Comparison of ENCODE assay signal across 8 cellular contexts in the genomic region with DNA sequence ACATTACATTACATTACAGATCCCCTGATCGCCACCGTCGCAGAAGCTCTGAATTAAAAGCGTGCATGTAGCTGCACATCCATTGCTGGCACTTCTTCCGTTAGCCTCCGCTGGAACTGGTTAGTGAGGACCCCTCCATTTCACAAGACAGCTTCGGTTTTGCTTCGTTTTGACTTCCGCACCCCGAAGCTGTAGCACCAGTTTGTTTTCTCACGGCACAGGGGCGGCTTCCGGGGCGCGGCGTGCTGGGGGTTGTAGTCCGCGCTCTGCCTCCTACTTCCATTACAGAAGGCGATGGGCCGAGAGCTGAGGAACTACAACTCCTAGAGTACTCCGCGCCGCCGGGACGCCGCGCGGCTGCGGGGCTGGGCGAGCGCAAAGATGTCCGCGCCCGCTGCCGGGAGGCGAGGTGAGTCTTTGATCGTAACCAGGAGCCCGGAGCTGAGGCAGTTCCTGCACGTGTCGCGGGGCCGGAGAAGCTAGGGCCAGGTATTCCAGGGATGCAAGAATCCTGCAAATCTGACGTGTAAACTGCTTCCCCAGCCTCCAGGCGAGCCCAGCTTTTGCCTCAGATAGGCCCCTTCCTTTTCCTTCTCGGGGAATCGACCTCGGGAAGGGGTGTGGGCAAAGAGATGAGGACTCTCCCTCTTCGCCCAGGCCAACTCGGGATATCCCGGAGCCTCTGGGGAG. TPM values are rescaled to one million over a fixed set of nuclear protein-coding genes. Genes with fewer than 3 reads are reported as not detected.
DNase-seq lines count a peak whose midpoint lies in the region; ATAC-seq lines count a peak whose summit lies in the region.

A gene (plus strand): TSS at position 352 of the 690 bp plus-strand sequence. CDS start 387 bp downstream, outside the sequence.

- no peak within 1 kb of the TSS for H2BK5ac ChIP-seq in mesendoderm (ENCODE audit: low read length)

- H2BK120ac ChIP-seq in mesendoderm (ENCODE audit: low read depth, low read length) = no peak within 1 kb of the TSS

- H3K27ac Mint-ChIP-seq in activated CD8-positive, alpha-beta memory T cell treated with anti-CD3 and anti-CD28 coated beads, Interleukin-2, amount 10 ng/mL, durations not matched to agents 7 days and 5 days = peak within 1 kb of the TSS; percentile 100

- peak within 1 kb of the TSS; percentile 99 for H3K56ac ChIP-seq in mesendoderm (ENCODE audit: low read length)

- CTCF ChIA-PET in activated CD8-positive, alpha-beta memory T cell treated with anti-CD3 and anti-CD28 coated beads, Interleukin-2, amount 10 ng/mL, durations not matched to agents 7 days and 5 days (lab: Charles Lee) = interaction anchor here (0.9 to 6.7 kb wide), 12 partner anchors 9 to 439 kb away, joined by 4 to 107 read pairs (median 6); a partner anchor contains a TSS

- H3K4me1 ChIP-seq in endocrine pancreas (ENCODE audit: control insufficient read depth, insufficient read depth, low read length) = peaks cover 11% of the 10 kb centered on the region
- H3K4me1 ChIP-seq in mesendoderm (ENCODE audit: control insufficient read depth, low read depth, low read length) = peaks cover 1% of the 10 kb centered on the region

- peak; percentile 98 for ATAC-seq in GM19468 (IDR thresholded peaks at IDR 0.05; ENCODE audit: extremely low read depth, unreplicated experiment)
- ATAC-seq in activated CD8-positive, alpha-beta memory T cell treated with anti-CD3 and anti-CD28 coated beads, Interleukin-2, amount 10 ng/mL, durations not matched to agents 7 days and 5 days = peak; percentile 99

- peak within 1 kb of the TSS; percentile 97 for H3K4me2 ChIP-seq in mesendoderm (ENCODE audit: low read length)

- peaks cover 35% of the 10 kb centered on the region for H3K36me3 Mint-ChIP-seq in activated CD8-positive, alpha-beta memory T cell treated with anti-CD3 and anti-CD28 coated beads, Interleukin-2, amount 10 ng/mL, durations not matched to agents 7 days and 5 days

- no peaks in the 10 kb centered on the region for H3K9me3 Mint-ChIP-seq in activated CD8-positive, alpha-beta memory T cell treated with anti-CD3 and anti-CD28 coated beads, Interleukin-2, amount 10 ng/mL, durations not matched to agents 7 days and 5 days (ENCODE audit: low read depth)

- no peaks in the 10 kb centered on the region for H3K27me3 ChIP-seq in endocrine pancreas (ENCODE audit: control insufficient read depth, insufficient read depth, low read length)
- H3K27me3 ChIP-seq in mesendoderm (ENCODE audit: insufficient read depth, low read length, poor library complexity) = no peaks in the 10 kb centered on the region

- H3K79me1 ChIP-seq in mesendoderm (ENCODE audit: low read length) = peaks cover 7% of the 10 kb centered on the region

- no peak within 1 kb of the TSS for H2AK5ac ChIP-seq in mesendoderm (ENCODE audit: low read length)

- H3K23ac ChIP-seq in mesendoderm (ENCODE audit: low read length) = peak within 1 kb of the TSS; percentile 80

- H3K4me1 Mint-ChIP-seq in activated CD8-positive, alpha-beta memory T cell treated with anti-CD3 and anti-CD28 coated beads, Interleukin-2, amount 10 ng/mL, durations not matched to agents 7 days and 5 days = peaks cover 46% of the 10 kb centered on the region

- H3K27ac ChIP-seq in mesendoderm (ENCODE audit: low read depth, low read length) = peak within 1 kb of the TSS; percentile 72

- no peaks in the 10 kb centered on the region for H3K9me3 ChIP-seq in endocrine pancreas (ENCODE audit: control insufficient read depth, low read length)

- H3K36me3 ChIP-seq in endocrine pancreas (ENCODE audit: control insufficient read depth, insufficient read depth, low read length) = peaks cover 3% of the 10 kb centered on the region
- peaks cover 5% of the 10 kb centered on the region for H3K36me3 ChIP-seq in mesendoderm (ENCODE audit: control insufficient read depth, insufficient read depth, low read length)

- H2BK15ac ChIP-seq in mesendoderm (replicated peaks; ENCODE audit: low read depth) = no peak within 1 kb of the TSS

- H3K4me3 ChIP-seq in endocrine pancreas (ENCODE audit: control insufficient read depth, insufficient read depth, low read length) (peak within 1 kb of the TSS; percentile 86), mesendoderm (ENCODE audit: low read length) (peak within 1 kb of the TSS; percentile 100)

- H3K9ac ChIP-seq in endocrine pancreas (ENCODE audit: control insufficient read depth, insufficient read depth, low read length) (peak within 1 kb of the TSS; percentile 99), mesendoderm (ENCODE audit: low read length) (peak within 1 kb of the TSS; percentile 99)

- peak within 1 kb of the TSS; percentile 81 for H3K4ac ChIP-seq in mesendoderm (ENCODE audit: low read depth, low read length)

- peaks cover 13% of the 10 kb centered on the region for H3K79me2 ChIP-seq in mesendoderm (ENCODE audit: control insufficient read depth, insufficient read depth, low read length)

- no peaks in the 10 kb centered on the region for H3K27me3 Mint-ChIP-seq in activated CD8-positive, alpha-beta memory T cell treated with anti-CD3 and anti-CD28 coated beads, Interleukin-2, amount 10 ng/mL, durations not matched to agents 7 days and 5 days

- DNase-seq in CMK (ENCODE audit: low read depth) (peak; percentile 82), HT-29 (ENCODE audit: low spot score) (peak; percentile 87), NOMO-1 treated with dmso at 0.1 percent for 144 hours (lab: John Stamatoyannopoulos, UW; ENCODE audit: unreplicated experiment) (peak; percentile 93), mesendoderm (peak; percentile 96)
- DNase-seq in activated CD8-positive, alpha-beta memory T cell treated with anti-CD3 and anti-CD28 coated beads, Interleukin-2, amount 10 ng/mL, durations not matched to agents 7 days and 5 days = peak; percentile 98
- peak; percentile 89 for DNase-seq in stimulated activated CD8-positive, alpha-beta memory T cell treated with anti-CD3 and anti-CD28 coated beads, Interleukin-15, amount 100 ng/mL, for 1 hour (ENCODE audit: low read depth)

- H3K18ac ChIP-seq in mesendoderm (ENCODE audit: low read length) = peak within 1 kb of the TSS; percentile 69

- H4K8ac ChIP-seq in mesendoderm (ENCODE audit: low read depth, low read length) = no peak within 1 kb of the TSS

- H3K4me3 Mint-ChIP-seq in activated CD8-positive, alpha-beta memory T cell treated with anti-CD3 and anti-CD28 coated beads, Interleukin-2, amount 10 ng/mL, durations not matched to agents 7 days and 5 days = peak within 1 kb of the TSS; percentile 97

- no CpG with 5 or more reads among the region's 50 CpGs for WGBS in mesendoderm (ENCODE audit: extremely low coverage, insufficient coverage, low lambda C conversion rate)

- no peak within 1 kb of the TSS for H4K5ac ChIP-seq in mesendoderm (ENCODE audit: low read length)

RNA-seq across cellular contexts. Expression of the gene that starts here (rescaled TPM):
- 23.4 and 32.5 TPM in 2 replicates for total RNA-seq in HT-29 (2014; rRNA removed; shearing (Covaris generic))
- 10 to 100 TPM; 38.9 to 46.8 TPM for total RNA-seq in activated CD8-positive, alpha-beta memory T cell treated with anti-CD3 and anti-CD28 coated beads, Interleukin-2, amount 10 ng/mL, durations not matched to agents 7 days and 5 days
- polyA plus RNA-seq in mesendoderm (2013, experiment 1 of 2) = 35.2 TPM
- polyA plus RNA-seq in mesendoderm (2013, experiment 2 of 2) = 34.7 TPM

Comparison
In these comparisons a context has a peak if more than half of its experiments do, and no peak if none do; other contexts are left out.
1. Peak in every context shown above with its lines: DNase-seq, ATAC-seq, H3K4me3 ChIP-seq and H3K27ac ChIP-seq.